Comparison of ENCODE assay signal across 10 cellular contexts in the genomic region with DNA sequence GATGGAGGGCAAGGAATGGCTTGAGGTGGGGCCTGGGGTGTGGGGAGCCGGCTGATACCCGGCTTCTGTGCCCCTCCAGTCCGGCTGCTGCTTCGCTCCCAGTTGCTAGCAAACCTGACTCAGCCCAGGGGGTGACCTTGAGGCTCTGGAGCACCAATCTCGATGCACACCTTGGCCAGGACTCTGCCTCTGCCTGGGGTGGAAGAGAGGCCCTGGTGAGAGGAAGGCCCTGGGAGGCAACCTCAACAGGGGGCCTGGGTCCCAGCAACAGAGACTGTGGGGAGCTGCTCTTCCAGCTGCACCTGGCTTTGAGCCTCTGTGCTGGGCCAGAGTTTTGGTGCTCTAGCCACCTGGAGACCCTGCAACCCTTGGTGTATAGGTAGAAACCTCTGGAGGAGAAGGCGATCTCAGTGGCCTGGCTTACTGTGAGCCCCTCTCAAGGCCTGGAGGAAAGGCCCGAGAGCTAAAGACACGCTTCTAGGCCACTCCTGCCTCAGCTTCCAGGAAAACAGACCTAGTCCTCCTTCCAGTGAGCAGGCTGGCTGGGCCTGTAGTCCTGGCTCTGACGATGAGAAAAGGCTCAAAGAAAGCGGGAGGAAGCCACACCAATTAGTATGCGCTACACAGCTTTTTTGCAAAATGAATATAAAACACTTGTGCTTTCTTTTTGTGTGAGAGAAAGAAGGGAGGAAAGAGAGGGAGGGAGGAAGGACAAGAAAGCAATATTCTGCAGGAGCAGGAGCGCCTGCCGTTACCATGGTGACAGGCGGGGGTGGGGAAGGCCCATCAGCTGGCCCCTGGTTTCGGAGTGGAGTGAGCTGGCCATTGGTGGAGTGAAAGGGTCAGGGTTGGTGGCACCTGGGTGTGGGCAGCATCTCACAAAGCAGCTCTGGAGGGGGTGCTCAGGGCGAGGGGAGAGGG. TPM values are rescaled to one million over a fixed set of nuclear protein-coding genes. Genes with fewer than 3 reads are reported as not detected.
A peak's percentile ranks its signal among the peaks of the same experiment; 100 is the strongest.
DNase-seq lines count a peak whose midpoint lies in the region; ATAC-seq and TF ChIP-seq lines count a peak whose summit lies in the region.
"Had no signal": no experiment of that assay in that cellular context is flagged by ENCODE, and none has a peak within 500 bp of the region (broad histone marks: within the 10 kb centered on the region; RNA-seq: fewer than 3 reads in every experiment).

No MANE protein-coding gene starts in this region.

- H3K4me3 Mint-ChIP-seq in activated T-cell treated with anti-CD3 and anti-CD28 coated beads, Interleukin-2, amount 50 U/mL, for 72 hours: no peak overlapping the region
- H3K4me3 Mint-ChIP-seq in activated CD8-positive, alpha-beta memory T cell treated with anti-CD3 and anti-CD28 coated beads, Interleukin-2, amount 10 ng/mL, durations not matched to agents 7 days and 5 days: no peak overlapping the region

- 71 to 88% (median 79%) methylated on average over 16 of the region's 16 CpGs for WGBS in psoas muscle, 3 donors

- ATAC-seq in left ventricle myocardium superior: no peak
- ATAC-seq in psoas muscle: no peak
- no peak for ATAC-seq in activated T-cell treated with anti-CD3 and anti-CD28 coated beads, Interleukin-2, amount 50 U/mL, for 72 hours (replicated peaks in 1 of 2)
- ATAC-seq in activated CD8-positive, alpha-beta memory T cell treated with anti-CD3 and anti-CD28 coated beads, Interleukin-2, amount 10 ng/mL, durations not matched to agents 7 days and 5 days: no peak

- H3K27ac Mint-ChIP-seq in activated T-cell treated with anti-CD3 and anti-CD28 coated beads, Interleukin-2, amount 50 U/mL, for 72 hours: no peak overlapping the region
- no peak overlapping the region for H3K27ac Mint-ChIP-seq in activated CD8-positive, alpha-beta memory T cell treated with anti-CD3 and anti-CD28 coated beads, Interleukin-2, amount 10 ng/mL, durations not matched to agents 7 days and 5 days

- no peak overlapping the region for H3K4me3 ChIP-seq in psoas muscle

- DNase-seq in COR-L47 (lab: John Stamatoyannopoulos, UW) (peak; percentile 30), SHP77 treated with DMSO at 0.1 percent for 48 hours (lab: John Stamatoyannopoulos, UW) (peak; percentile 34), left ventricle myocardium superior (peak; percentile 57), psoas muscle (no peak), hepatic stellate cell (ENCODE audit: low spot score) (no peak)
- no peak for DNase-seq in activated T-cell treated with anti-CD3 and anti-CD28 coated beads, Interleukin-2, amount 50 U/mL, for 72 hours
- DNase-seq in activated CD4-positive, alpha-beta T cell treated with anti-CD3 and anti-CD28 coated beads for 1 hour: no peak
- no peak for DNase-seq in activated CD8-positive, alpha-beta memory T cell treated with anti-CD3 and anti-CD28 coated beads, Interleukin-2, amount 10 ng/mL, durations not matched to agents 7 days and 5 days
- DNase-seq: activated CD4-positive, alpha-beta T cell treated with anti-CD3 and anti-CD28 coated beads for 4 hours; NCI-H345 had no signal

- H3K27ac ChIP-seq in psoas muscle: peak overlapping the region; percentile 75

- no peak for TF ChIP-seq CTCF in psoas muscle (IDR thresholded peaks at IDR 0.05)

- CTCF ChIA-PET in activated CD8-positive, alpha-beta memory T cell treated with anti-CD3 and anti-CD28 coated beads, Interleukin-2, amount 10 ng/mL, durations not matched to agents 7 days and 5 days (lab: Charles Lee): interaction anchor here (1.1 to 1.3 kb wide), 2 partner anchors 21 kb away, joined by 4 to 6 read pairs; no protein-coding TSS in a partner anchor

- H3K4me1 Mint-ChIP-seq in activated T-cell treated with anti-CD3 and anti-CD28 coated beads, Interleukin-2, amount 50 U/mL, for 72 hours (ENCODE audit: low read depth): peaks cover 24% of the 10 kb centered on the region
- H3K4me1 Mint-ChIP-seq in activated CD8-positive, alpha-beta memory T cell treated with anti-CD3 and anti-CD28 coated beads, Interleukin-2, amount 10 ng/mL, durations not matched to agents 7 days and 5 days: peaks cover 26% of the 10 kb centered on the region

- H3K27me3 Mint-ChIP-seq in activated T-cell treated with anti-CD3 and anti-CD28 coated beads, Interleukin-2, amount 50 U/mL, for 72 hours (ENCODE audit: low read depth): no peaks in the 10 kb centered on the region
- no peaks in the 10 kb centered on the region for H3K27me3 Mint-ChIP-seq in activated CD8-positive, alpha-beta memory T cell treated with anti-CD3 and anti-CD28 coated beads, Interleukin-2, amount 10 ng/mL, durations not matched to agents 7 days and 5 days

- H3K36me3 ChIP-seq in psoas muscle (ENCODE audit: insufficient read depth in 1 of 2, low read depth in 1 of 2): no peaks in the 10 kb centered on the region

- no peaks in the 10 kb centered on the region for H3K9me3 ChIP-seq in psoas muscle

- intact Hi-C loops in left ventricle myocardium superior (cut with micrococcal nuclease) (no loop called here), psoas muscle (cut with DNase I) (loop anchor here in 1 of 2 donors (2.0 kb wide), 1 partner anchor 21 kb away; no protein-coding TSS in a partner anchor)

- H3K4me1 ChIP-seq in psoas muscle: peaks cover 80% of the 10 kb centered on the region

- H3K9me3 Mint-ChIP-seq in activated T-cell treated with anti-CD3 and anti-CD28 coated beads, Interleukin-2, amount 50 U/mL, for 72 hours: no peaks in the 10 kb centered on the region
- H3K9me3 Mint-ChIP-seq in activated CD8-positive, alpha-beta memory T cell treated with anti-CD3 and anti-CD28 coated beads, Interleukin-2, amount 10 ng/mL, durations not matched to agents 7 days and 5 days (ENCODE audit: low read depth): no peaks in the 10 kb centered on the region

- no peaks in the 10 kb centered on the region for H3K27me3 ChIP-seq in psoas muscle (ENCODE audit: insufficient read depth in 3 of 3, low read length in 2 of 3)

- H3K36me3 Mint-ChIP-seq in activated T-cell treated with anti-CD3 and anti-CD28 coated beads, Interleukin-2, amount 50 U/mL, for 72 hours (ENCODE audit: insufficient read depth in 2 of 2): no peaks in the 10 kb centered on the region
- H3K36me3 Mint-ChIP-seq in activated CD8-positive, alpha-beta memory T cell treated with anti-CD3 and anti-CD28 coated beads, Interleukin-2, amount 10 ng/mL, durations not matched to agents 7 days and 5 days: no peaks in the 10 kb centered on the region

RNA-seq across cellular contexts. Expression of gene VAC14, which starts 51.0 kb away (rescaled TPM):
- 20.4 TPM for total RNA-seq in left ventricle myocardium superior
- total RNA-seq in psoas muscle: 10 to 100 TPM; 20.0 to 24.3 (median 23.7) TPM
- polyA plus RNA-seq in psoas muscle: 10 to 100 TPM; 19.9 to 23.0 (median 20.5) TPM
- 10 to 100 TPM; 23.1 to 29.6 TPM for total RNA-seq in activated T-cell treated with anti-CD3 and anti-CD28 coated beads, Interleukin-2, amount 50 U/mL, for 72 hours
- 10 to 100 TPM; 36.2 to 38.6 TPM for total RNA-seq in activated CD8-positive, alpha-beta memory T cell treated with anti-CD3 and anti-CD28 coated beads, Interleukin-2, amount 10 ng/mL, durations not matched to agents 7 days and 5 days

Comparison
In these comparisons a context has a peak if more than half of its experiments do, and no peak if none do; other contexts are left out.
1. DNase-seq: peak in COR-L47 (single experiment), SHP77 treated with DMSO at 0.1 percent for 48 hours (single experiment) and left ventricle myocardium superior (single experiment); none in psoas muscle (0 of 2), hepatic stellate cell (single experiment), activated T-cell treated with anti-CD3 and anti-CD28 coated beads, Interleukin-2, amount 50 U/mL, for 72 hours (0 of 2), activated CD4-positive, alpha-beta T cell treated with anti-CD3 and anti-CD28 coated beads for 1 hour (single experiment) and activated CD8-positive, alpha-beta memory T cell treated with anti-CD3 and anti-CD28 coated beads, Interleukin-2, amount 10 ng/mL, durations not matched to agents 7 days and 5 days (single experiment).